8 cellular contexts compared by ENCODE assay signal in genomic region chr7:29684787-29685650, GRCh38.
DNase-seq lines count a peak whose midpoint lies in the region; ATAC-seq and TF ChIP-seq lines count a peak whose summit lies in the region.

No MANE protein-coding gene starts in this region.

- TF ChIP-seq CTCF in BE2C (IDR thresholded peaks at IDR 0.05; ENCODE audit: low read depth, low read length) (no peak), esophagus squamous epithelium (IDR thresholded peaks at IDR 0.05) (no peak)

- H3K4me3 ChIP-seq in BE2C (ENCODE audit: low read depth, low read length), result peak overlapping the region; percentile 64
- peak overlapping the region; percentile 60 to 93 (median 78) for H3K4me3 ChIP-seq in esophagus squamous epithelium
- peak overlapping the region; percentile 36 for H3K4me3 ChIP-seq in mucosa of stomach (ENCODE audit: low read length)

- peak; percentile 71 for ATAC-seq in GM19035 (IDR thresholded peaks at IDR 0.05; ENCODE audit: unreplicated experiment)
- ATAC-seq in HG03342 (IDR thresholded peaks at IDR 0.05; ENCODE audit: unreplicated experiment), result peak; percentile 63
- peak; percentile 77 for ATAC-seq in stimulated activated naive CD8-positive, alpha-beta T cell treated with anti-CD3 and anti-CD28 coated beads, Interleukin-15, Interleukin-2, amounts not matched to agents 100 U/mL and 50 U/mL, for 24 hours

- H3K27ac ChIP-seq in esophagus squamous epithelium, result peak overlapping the region; percentile 85 to 97 (median 93)

- intact Hi-C loops in esophagus squamous epithelium (cut with DNase I), result no loop called here

- no peaks in the 10 kb centered on the region for H3K9me3 ChIP-seq in BE2C
- no peaks in the 10 kb centered on the region for H3K9me3 ChIP-seq in esophagus squamous epithelium
- no peaks in the 10 kb centered on the region for H3K9me3 ChIP-seq in mucosa of stomach (ENCODE audit: control insufficient read depth, low read length)

- 0% methylated on average over 16 of the region's 114 CpGs; no CpG with 5 or more reads in 1 of the 2 donors for WGBS in esophagus squamous epithelium, 2 donors

- peak in 1 of 4 donors; percentile 17 for TF ChIP-seq POLR2A in esophagus squamous epithelium (IDR thresholded peaks at IDR 0.05)

- peak; percentile 77 for DNase-seq in BE2C
- DNase-seq in NOMO-1 treated with dmso at 0.1 percent for 144 hours (lab: John Stamatoyannopoulos, UW; ENCODE audit: unreplicated experiment), result peak; percentile 1
- peak; percentile 52 to 62 for DNase-seq in activated T-cell treated with anti-CD3 and anti-CD28 coated beads, Interleukin-2, amount 50 U/mL, for 48 hours
- no peak for DNase-seq in esophagus squamous epithelium (lab: John Stamatoyannopoulos, UW)
- peak; percentile 49 for DNase-seq in stimulated activated naive CD8-positive, alpha-beta T cell treated with anti-CD3 and anti-CD28 coated beads, Interleukin-15, Interleukin-2, amounts not matched to agents 100 U/mL and 50 U/mL, for 24 hours

- peaks cover 6% of the 10 kb centered on the region for H3K27me3 ChIP-seq in BE2C
- no peaks in the 10 kb centered on the region for H3K27me3 ChIP-seq in esophagus squamous epithelium
- no peaks in the 10 kb centered on the region for H3K27me3 ChIP-seq in mucosa of stomach (ENCODE audit: control insufficient read depth, insufficient read depth, low read length)

- H3K9ac ChIP-seq in mucosa of stomach (ENCODE audit: low read length), result peak overlapping the region; percentile 83

- H3K36me3 ChIP-seq in BE2C (no peaks in the 10 kb centered on the region), esophagus squamous epithelium (no peaks in the 10 kb centered on the region), mucosa of stomach (ENCODE audit: control insufficient read depth, insufficient read depth, low read length) (no peaks in the 10 kb centered on the region)

- H3K4me1 ChIP-seq in BE2C (no peaks in the 10 kb centered on the region), esophagus squamous epithelium (peaks cover 0 to 23% (median 0%) of the 10 kb centered on the region in 3 donors), mucosa of stomach (ENCODE audit: control insufficient read depth, insufficient read depth, low read length) (no peaks in the 10 kb centered on the region)
